In the genomic region with DNA sequence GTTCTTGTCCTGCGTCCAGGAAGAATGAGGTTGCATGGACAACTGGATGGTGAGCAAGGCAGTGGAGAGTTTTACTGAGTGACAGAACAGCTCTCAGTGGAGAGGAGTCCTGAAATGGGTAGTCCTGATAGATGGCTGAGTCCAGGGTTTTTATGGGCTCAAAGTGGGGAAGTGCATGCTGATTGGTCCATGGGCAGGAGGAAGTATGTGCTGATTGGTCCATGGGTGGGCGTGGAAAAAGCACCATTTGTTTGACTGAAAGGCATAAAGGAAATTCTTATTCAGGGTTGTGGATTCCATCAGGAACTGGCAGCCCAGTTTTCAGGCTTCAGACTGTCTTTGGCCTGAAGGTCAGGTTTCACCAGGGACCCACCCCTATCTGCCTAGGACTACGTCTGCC, we compare ENCODE assay signal across 15 cellular contexts.
"Had no signal": no experiment of that assay in that cellular context is flagged by ENCODE, and none has a peak within 500 bp of the region (broad histone marks: within the 10 kb centered on the region; RNA-seq: fewer than 3 reads in every experiment).

No MANE protein-coding gene starts in this region.

- FAIRE-seq: TTC549 had no signal

- H3K4me3 ChIP-seq: suprapubic skin, upper lobe of left lung had no signal

- H3K36me3 ChIP-seq: sigmoid colon, suprapubic skin, upper lobe of left lung had no signal

- H3K27ac Mint-ChIP-seq: activated naive CD8-positive, alpha-beta T cell; natural killer cell treated with Interleukin-12 subunit alpha and Interleukin-12 subunit beta and Interleukin-15 and Interleukin-18, amount 100 ng/mL, for 72 hours; T-helper 1 cell treated with Interleukin-12 subunit alpha and Interleukin-12 subunit beta and Interleukin-4 antibody, amounts not matched to agents 30 μg/mL and 1 μg/mL, for 36 hours had no signal

- H3K36me3 Mint-ChIP-seq: natural killer cell treated with Interleukin-12 subunit alpha and Interleukin-12 subunit beta and Interleukin-15 and Interleukin-18, amount 100 ng/mL, for 72 hours had no signal

- H3K27me3 ChIP-seq: brain microvascular endothelial cell, sigmoid colon, suprapubic skin, upper lobe of left lung had no signal

- DNase-seq: activated CD4-positive, alpha-beta T cell treated with anti-CD3 and anti-CD28 coated beads, Interleukin-2, amount 50 U/mL, for 4 hours; activated effector memory CD4-positive, alpha-beta T cell treated with Interleukin-2 at 50 U/mL for 16 hours; activated T-cell treated with anti-CD3 and anti-CD28 coated beads, Interleukin-2, amount 50 U/mL, for 1 hour; brain microvascular endothelial cell; dermis blood vessel endothelial cell; sigmoid colon; stimulated activated CD4-positive, alpha-beta T cell treated with anti-CD3 and anti-CD28 coated beads, Interleukin-12 subunit alpha, Interleukin-12 subunit beta, amount 100 ng/mL, for 4 hours; stimulated activated naive CD4-positive, alpha-beta T cell treated with Interleukin-2 at 50 U/mL for 16 hours had no signal

- H3K9me3 ChIP-seq: sigmoid colon, suprapubic skin had no signal

- H3K4me3 Mint-ChIP-seq: activated naive CD8-positive, alpha-beta T cell; natural killer cell treated with Interleukin-12 subunit alpha and Interleukin-12 subunit beta and Interleukin-15 and Interleukin-18, amount 100 ng/mL, for 72 hours; T-helper 1 cell treated with Interleukin-12 subunit alpha and Interleukin-12 subunit beta and Interleukin-4 antibody, amounts not matched to agents 30 μg/mL and 1 μg/mL, for 36 hours had no signal

- H3K27ac ChIP-seq: brain microvascular endothelial cell, sigmoid colon, suprapubic skin, upper lobe of left lung had no signal

- H3K27me3 Mint-ChIP-seq: natural killer cell treated with Interleukin-12 subunit alpha and Interleukin-12 subunit beta and Interleukin-15 and Interleukin-18, amount 100 ng/mL, for 72 hours; progenitor cell of endocrine pancreas had no signal

- H3K9me3 Mint-ChIP-seq: natural killer cell treated with Interleukin-12 subunit alpha and Interleukin-12 subunit beta and Interleukin-15 and Interleukin-18, amount 100 ng/mL, for 72 hours had no signal
